ENCODE assay signal across 1 cellular context in genomic region chr19:1780272-1780957, GRCh38.
TF ChIP-seq lines count a peak whose summit lies in the region.

No MANE protein-coding gene starts in this region.

TF ChIP-seq in H1, 55 proteins besides CTCF, POLR2A, EP300 and RAD21:
- no peak for TF ChIP-seq JUND (IDR thresholded peaks at IDR 0.05; ENCODE audit: low read length)
- no peak for TF ChIP-seq EGR1 (IDR thresholded peaks at IDR 0.05; ENCODE audit: borderline replicate concordance, low read depth, low read length)
- TF ChIP-seq HDAC6 (IDR thresholded peaks at IDR 0.05; ENCODE audit: low read depth, low read length) = no peak
